23 cellular contexts compared by ENCODE assay signal in genomic region chr12:54489857-54490256, GRCh38. TPM values are rescaled to one million over a fixed set of nuclear protein-coding genes. Genes with fewer than 3 reads are reported as not detected.
A peak's percentile ranks its signal among the peaks of the same experiment; 100 is the strongest.
DNase-seq lines count a peak whose midpoint lies in the region; ATAC-seq, FAIRE-seq and TF ChIP-seq lines count a peak whose summit lies in the region.
"Had no signal": no experiment of that assay in that cellular context is flagged by ENCODE, and none has a peak within 500 bp of the region (broad histone marks: within the 10 kb centered on the region; RNA-seq: fewer than 3 reads in every experiment).

No MANE protein-coding gene starts in this region.

- WGBS in K562 (ENCODE audit: insufficient coverage, low coverage, missing lambda C conversion rate), result 14% methylated on average over 1 of the region's 1 CpG

- peak overlapping the region; percentile 35; the same call in 1 of the 2 replicates for H2AFZ ChIP-seq in K562 (ENCODE audit: low read depth, low read length)
- H2AFZ ChIP-seq: GM23338 had no signal

- no peaks in the 10 kb centered on the region for H3K79me2 ChIP-seq in K562 (ENCODE audit: control insufficient read depth, insufficient read depth, low read length)

- no peaks in the 10 kb centered on the region for H4K20me1 ChIP-seq in K562 (replicated peaks; ENCODE audit: control insufficient read depth, insufficient read depth, low read length)
- H4K20me1 ChIP-seq: BLaER1 had no signal

- H3K9me3 ChIP-seq in K562 (replicated peaks; ENCODE audit: control insufficient read depth, insufficient read depth, low read depth, low read length), result no peaks in the 10 kb centered on the region
- H3K9me3 ChIP-seq: BLaER1 had no signal

- peak; percentile 51; the same call in 2 of the 3 replicates for ATAC-seq in K562
- no peak for ATAC-seq in GM18519 (IDR thresholded peaks at IDR 0.05; ENCODE audit: low FRiP score, unreplicated experiment)
- ATAC-seq: GM12878, GM23338 had no signal

- H3K9me1 ChIP-seq in K562 (ENCODE audit: control insufficient read depth, insufficient read depth, low read length), result no peaks in the 10 kb centered on the region

- DNase-seq in NCI-H146 (lab: John Stamatoyannopoulos, UW), result peak; percentile 12
- DNase-seq in NCI-H146 treated with DMSO at 0.1 percent for 48 hours (lab: John Stamatoyannopoulos, UW; ENCODE audit: unreplicated experiment), result no peak
- DNase-seq in OCI-M1 (lab: John Stamatoyannopoulos, UW), result peak; percentile 13
- DNase-seq in K562 (ENCODE audit: extremely low read depth in 1 of 4, low spot score in 3 of 4), result peak; percentile 27 to 34 (median 30)
- DNase-seq in GM19239 (ENCODE audit: insufficient read length, low spot score), result no peak
- DNase-seq in HK-2 (ENCODE audit: unreplicated experiment), result no peak
- no peak for DNase-seq in NCI-H2171 (lab: John Stamatoyannopoulos, UW)
- DNase-seq: 8988T; CD4-positive, alpha-beta memory T cell; DMS53; DND-41; EL; HCEC 1CT had no signal

- intact Hi-C loops in K562 (cut with micrococcal nuclease), result no loop called here

- CTCF ChIA-PET in K562 (lab: Yijun Ruan, JAX; ENCODE audit: low intra/inter-chr PET ratio), result no interaction called here

- no peak for TF ChIP-seq RAD21 in K562 (CRISPR knock-in tag; conservative IDR thresholded peaks at IDR 0.05 in 1 of 2, IDR thresholded peaks at IDR 0.05 in 1 of 2)

- POLR2A ChIA-PET in K562 (lab: Yijun Ruan, JAX), result no interaction called here

- H3K9ac ChIP-seq in K562 (ENCODE audit: insufficient read depth in 1 of 2, low read depth in 2 of 2, low read length in 2 of 2), result no peak overlapping the region
- H3K9ac ChIP-seq: BLaER1 had no signal

- peak in 1 of 3 experiments; percentile 20; a peak in 1 of 6 replicates for TF ChIP-seq CTCF in K562 (IDR thresholded peaks at IDR 0.05 in 2 of 3, conservative IDR thresholded peaks at IDR 0.05 in 1 of 3; ENCODE audit: insufficient read depth in 2 of 3, low read depth in 1 of 3, low read length in 3 of 3)

- in situ Hi-C loops in K562 (cut with MboI), result no loop called here

- no peak overlapping the region for H3K27ac ChIP-seq in K562 (ENCODE audit: extremely low read depth, low read depth, low read length)
- H3K27ac ChIP-seq: BLaER1, HL-60 had no signal

- no peak overlapping the region for H3K4me2 ChIP-seq in K562 (ENCODE audit: insufficient read depth, low read length)
- H3K4me2 ChIP-seq: BLaER1, GM23338 had no signal

- no peaks in the 10 kb centered on the region for H3K27me3 ChIP-seq in K562 (ENCODE audit: control insufficient read depth in 2 of 2, insufficient read depth in 2 of 2, low read length in 2 of 2)
- H3K27me3 ChIP-seq: BLaER1 had no signal

- peaks cover 0 to 14% of the 10 kb centered on the region in 2 experiments; a peak in 3 of 5 replicates for H3K4me1 ChIP-seq in K562 (replicated peaks in 1 of 2; ENCODE audit: control insufficient read depth in 2 of 2, insufficient read depth in 2 of 2, low read length in 2 of 2)

- H3K4me3 ChIP-seq in K562, result no peak overlapping the region
- H3K4me3 ChIP-seq: BLaER1, GM12878, GM23338 had no signal

- H3K36me3 ChIP-seq in K562 (ENCODE audit: control insufficient read depth, insufficient read depth, low read length), result no peaks in the 10 kb centered on the region
- H3K36me3 ChIP-seq: BLaER1 had no signal

- no TSS peak for BruUV-seq in K562 (replicated peaks; lab: Mats Ljungman, UMichigan)

- no peak for FAIRE-seq in K562 (lab: Jason Lieb, UNC)
- no peak for FAIRE-seq in GM19239 (lab: Jason Lieb, UNC)
- FAIRE-seq: GM12878, H54 had no signal

- TF ChIP-seq POLR2A in K562 (conservative IDR thresholded peaks at IDR 0.05), result no peak

- no peak for TF ChIP-seq EP300 in K562 (IDR thresholded peaks at IDR 0.05; ENCODE audit: low read length)

TF ChIP-seq in K562, 482 proteins besides CTCF, POLR2A, EP300 and RAD21:
- TF ChIP-seq TAL1 (IDR thresholded peaks at IDR 0.05) (no peak), TCF3 (CRISPR knock-in tag; IDR thresholded peaks at IDR 0.05) (0 out of 2 replicates have a peak, but pooled peaks have one; percentile 9)

RNA-seq across cellular contexts. Expression of gene NCKAP1L, which starts 7.7 kb away (rescaled TPM):
- total RNA-seq in K562 (2011; cell fraction: chromatin; rRNA removed; ENCODE audit: low replicate concordance), result 19.1 and 19.6 TPM in 2 replicates
- total RNA-seq in K562 (2011; cell fraction: nucleolus; rRNA removed), result 7.2 and 7.8 TPM in 2 replicates
- 10.0 and 15.0 TPM in 2 replicates for total RNA-seq in K562 (2011; cell fraction: nucleoplasm; rRNA removed)
- total RNA-seq in K562 (2014; rRNA removed) (19.3 and 32.9 TPM in 2 replicates), K562 (2014; rRNA removed; fragmentation: Illumina TruSeq; extraction: Trizol) (34.5 and 41.6 TPM in 2 replicates), K562 (2015; rRNA removed; fragmentation: Illumina TruSeq; extraction: Trizol) (48.2 and 53.9 TPM in 2 replicates), K562 (2021) (29.3 and 30.4 TPM in 2 replicates)
- polyA plus RNA-seq in K562 (2011; rRNA removed) (19.9 and 70.0 TPM in 2 replicates), K562 (2014; fragmentation: Illumina TruSeq; extraction: Trizol) (29.0 and 30.7 TPM in 2 replicates), K562 (2014; fragmentation: Nextera tagmentation; extraction: Ambion mirVana) (10 to 100 TPM; 12.6 to 29.1 TPM), K562 (2014; rRNA removed) (19.7 and 21.1 TPM in 2 replicates)
- 13.8 and 66.9 TPM in 2 replicates for polyA plus RNA-seq in K562 (2011; cell fraction: cytosol; rRNA removed)
- polyA plus RNA-seq in K562 (2011; cell fraction: nucleus; rRNA removed), result 17.9 and 90.8 TPM in 2 replicates
- 40.5 and 54.5 TPM in 2 replicates for polyA plus RNA-seq in K562 (2012)
- polyA minus RNA-seq in K562 (2011; rRNA and poly(A)+ RNA removed), result 29.9 and 129 TPM in 2 replicates
- 9.1 and 28.6 TPM in 2 replicates for polyA minus RNA-seq in K562 (2011; cell fraction: cytosol; rRNA and poly(A)+ RNA removed)
- polyA minus RNA-seq in K562 (2011; cell fraction: nucleus; rRNA and poly(A)+ RNA removed), result 6.9 and 56.2 TPM in 2 replicates
- total RNA-seq: G401, GM23338, HT1080 had no signal
- polyA plus RNA-seq: AG04450, GM23338 had no signal

RNA-seq across cellular contexts. Expression of gene GTSF1, which starts 16.5 kb away (rescaled TPM):
- 171 and 231 TPM in 2 replicates for total RNA-seq in K562 (2011; cell fraction: chromatin; rRNA removed; ENCODE audit: low replicate concordance)
- 114 and 120 TPM in 2 replicates for total RNA-seq in K562 (2011; cell fraction: nucleolus; rRNA removed)
- 142 and 195 TPM in 2 replicates for total RNA-seq in K562 (2011; cell fraction: nucleoplasm; rRNA removed)
- total RNA-seq in K562 (2014; rRNA removed) (247 and 289 TPM in 2 replicates), K562 (2014; rRNA removed; fragmentation: Illumina TruSeq; extraction: Trizol) (426 and 493 TPM in 2 replicates), K562 (2015; rRNA removed; fragmentation: Illumina TruSeq; extraction: Trizol) (370 and 390 TPM in 2 replicates), K562 (2021) (275 and 293 TPM in 2 replicates)
- polyA plus RNA-seq in K562 (2011; rRNA removed) (755 and 772 TPM in 2 replicates), K562 (2014; fragmentation: Illumina TruSeq; extraction: Trizol) (506 and 588 TPM in 2 replicates), K562 (2014; fragmentation: Nextera tagmentation; extraction: Ambion mirVana) (1,000 to 10,000 TPM; 1,162 to 1,335 TPM), K562 (2014; rRNA removed) (490 and 525 TPM in 2 replicates)
- polyA plus RNA-seq in K562 (2011; cell fraction: cytosol; rRNA removed), result 401 and 610 TPM in 2 replicates
- polyA plus RNA-seq in K562 (2011; cell fraction: nucleus; rRNA removed), result 280 and 410 TPM in 2 replicates
- polyA plus RNA-seq in K562 (2012), result 413 and 440 TPM in 2 replicates
- polyA minus RNA-seq in K562 (2011; rRNA and poly(A)+ RNA removed), result 316 and 357 TPM in 2 replicates
- 105 and 110 TPM in 2 replicates for polyA minus RNA-seq in K562 (2011; cell fraction: cytosol; rRNA and poly(A)+ RNA removed)
- 61.3 and 121 TPM in 2 replicates for polyA minus RNA-seq in K562 (2011; cell fraction: nucleus; rRNA and poly(A)+ RNA removed)
- total RNA-seq: A673, G401, GM23338 had no signal
- polyA plus RNA-seq: AG04450 had no signal

RNA-seq across cellular contexts. Expression of gene PDE1B, which starts 59.5 kb away (rescaled TPM):
- total RNA-seq in K562 (2011; cell fraction: chromatin; rRNA removed; ENCODE audit: low replicate concordance), result 0.37 and 0.46 TPM in 2 replicates
- 0.13 and 0.33 TPM in 2 replicates for total RNA-seq in K562 (2011; cell fraction: nucleolus; rRNA removed)
- 0.22 and 0.38 TPM in 2 replicates for total RNA-seq in K562 (2011; cell fraction: nucleoplasm; rRNA removed)
- total RNA-seq in K562 (2014; rRNA removed), result 0.14 and 0.33 TPM in 2 replicates
- 0.22 and 0.25 TPM in 2 replicates for total RNA-seq in K562 (2014; rRNA removed; fragmentation: Illumina TruSeq; extraction: Trizol)
- total RNA-seq in K562 (2015; rRNA removed; fragmentation: Illumina TruSeq; extraction: Trizol), result 1.0 and 1.1 TPM in 2 replicates
- 0.31 and 0.47 TPM in 2 replicates for total RNA-seq in K562 (2021)
- polyA plus RNA-seq in K562 (2011; rRNA removed), result 0.06 and 0.89 TPM in 2 replicates
- polyA plus RNA-seq in K562 (2011; cell fraction: cytosol; rRNA removed), result 0.07 and 0.62 TPM in 2 replicates
- 0.37 and 2.0 TPM in 2 replicates for polyA plus RNA-seq in K562 (2011; cell fraction: nucleus; rRNA removed)
- 0.96 and 1.9 TPM in 2 replicates for polyA plus RNA-seq in K562 (2012)
- 0.53 and 0.56 TPM in 2 replicates for polyA plus RNA-seq in K562 (2014; fragmentation: Illumina TruSeq; extraction: Trizol)
- polyA plus RNA-seq in K562 (2014; fragmentation: Nextera tagmentation; extraction: Ambion mirVana), result under 1 TPM in 1 of 2 experiments, not detected in 1; 0.04 TPM
- 0.55 and 0.73 TPM in 2 replicates for polyA plus RNA-seq in K562 (2014; rRNA removed)
- 0.25 and 0.39 TPM in 2 replicates for polyA minus RNA-seq in K562 (2011; rRNA and poly(A)+ RNA removed)
- not detected in 2 replicates for polyA minus RNA-seq in K562 (2011; cell fraction: cytosol; rRNA and poly(A)+ RNA removed)
- 0.13 and 1.1 TPM in 2 replicates for polyA minus RNA-seq in K562 (2011; cell fraction: nucleus; rRNA and poly(A)+ RNA removed)
- total RNA-seq: G401, HT1080 had no signal
- polyA plus RNA-seq: AG04450 had no signal

Comparison
In these comparisons a context has a peak if more than half of its experiments do, and no peak if none do; other contexts are left out.
1. DNase-seq: peak in NCI-H146 (single experiment), OCI-M1 (single experiment) and K562 (4 of 4); none in NCI-H146 treated with DMSO at 0.1 percent for 48 hours (single experiment), GM19239 (single experiment), HK-2 (single experiment) and NCI-H2171 (single experiment).